In the genomic region with DNA sequence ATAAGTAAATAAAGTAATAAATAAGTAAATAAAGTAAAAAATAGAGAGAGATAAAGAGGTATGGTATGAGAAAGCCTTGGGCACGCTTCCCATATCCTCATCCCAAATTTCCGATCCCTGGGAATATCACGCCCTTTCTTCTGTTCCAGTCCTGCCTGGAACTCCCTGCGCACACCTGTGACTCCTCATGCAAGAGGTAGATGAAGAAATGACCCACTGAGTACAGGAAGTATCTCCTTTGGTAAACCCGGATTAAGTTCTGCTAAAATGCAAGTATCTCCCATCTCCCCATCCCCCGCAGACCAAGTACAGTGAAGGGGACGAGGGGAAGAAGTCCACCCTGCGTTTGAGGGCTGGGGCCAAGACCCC, we compare ENCODE assay signal across 8 cellular contexts. TPM values are rescaled to one million over a fixed set of nuclear protein-coding genes. Genes with fewer than 3 reads are reported as not detected.
DNase-seq lines count a peak whose midpoint lies in the region; ATAC-seq and TF ChIP-seq lines count a peak whose summit lies in the region.

No MANE protein-coding gene starts in this region.

- no peak overlapping the region for H3K27ac Mint-ChIP-seq in endodermal cell

- peaks cover 9% of the 10 kb centered on the region for H3K79me2 ChIP-seq in trophoblast cell (ENCODE audit: control insufficient read depth, insufficient read depth, low read length, poor library complexity)

- no peak overlapping the region for H2BK12ac ChIP-seq in trophoblast cell (ENCODE audit: low read length)

- no peak overlapping the region for H2AK5ac ChIP-seq in trophoblast cell (ENCODE audit: low read length)

- peak overlapping the region; percentile 82 for H3K4me2 ChIP-seq in trophoblast cell (ENCODE audit: low read length)

- peaks cover 2% of the 10 kb centered on the region for H3K27me3 Mint-ChIP-seq in endodermal cell (ENCODE audit: insufficient read depth)

- no peak overlapping the region for H3K14ac ChIP-seq in trophoblast cell (ENCODE audit: low read length)

- peak overlapping the region; percentile 8 for H4K8ac ChIP-seq in trophoblast cell (ENCODE audit: low read depth, low read length)

- peaks cover 5% of the 10 kb centered on the region for H3K9me3 Mint-ChIP-seq in endodermal cell

- H3K9ac ChIP-seq in endodermal cell (ENCODE audit: extremely low read depth, low read length, poor library complexity, severe bottlenecking) (no peak overlapping the region), trophoblast cell (ENCODE audit: low read length) (no peak overlapping the region)

- peak overlapping the region; percentile 73 for H3K4me3 ChIP-seq in GM12864 (ENCODE audit: low read depth, low read length)
- peak overlapping the region; percentile 70 for H3K4me3 ChIP-seq in MG63
- H3K4me3 ChIP-seq in endodermal cell (ENCODE audit: low read length), result peak overlapping the region; percentile 84
- H3K4me3 ChIP-seq in trophoblast cell (ENCODE audit: low read depth, low read length), result no peak overlapping the region

- H3K79me1 ChIP-seq in trophoblast cell (ENCODE audit: low read length), result peaks cover 6% of the 10 kb centered on the region

- H3K9me3 ChIP-seq in MG63 (peaks cover 44% of the 10 kb centered on the region), endodermal cell (ENCODE audit: control insufficient read depth, low read length) (no peaks in the 10 kb centered on the region), trophoblast cell (ENCODE audit: insufficient read depth, low read depth, low read length) (no peaks in the 10 kb centered on the region)

- no peak overlapping the region for H2BK120ac ChIP-seq in trophoblast cell (ENCODE audit: insufficient read depth, low read length, poor library complexity)

- H2BK5ac ChIP-seq in trophoblast cell (ENCODE audit: low read depth, low read length, poor library complexity), result no peak overlapping the region

- intact Hi-C loops in posterior vena cava (cut with DNase I), result no loop called here

- H4K12ac ChIP-seq in trophoblast cell (ENCODE audit: low read depth, low read length), result no peak overlapping the region

- peaks cover 27% of the 10 kb centered on the region for H3K36me3 ChIP-seq in MG63
- no peaks in the 10 kb centered on the region for H3K36me3 ChIP-seq in endodermal cell (ENCODE audit: control insufficient read depth, insufficient read depth, low read length)
- H3K36me3 ChIP-seq in trophoblast cell (ENCODE audit: control insufficient read depth in 1 of 2, insufficient read depth in 2 of 2, low read length in 2 of 2), result peaks cover 0 to 2% of the 10 kb centered on the region in 2 experiments

- H3K27me3 ChIP-seq in MG63, result no peaks in the 10 kb centered on the region
- no peaks in the 10 kb centered on the region for H3K27me3 ChIP-seq in endodermal cell (ENCODE audit: control insufficient read depth, insufficient read depth, low read length, poor library complexity, severe bottlenecking)
- H3K27me3 ChIP-seq in trophoblast cell (ENCODE audit: insufficient read depth, low read length), result no peaks in the 10 kb centered on the region

- DNase-seq in GM12864 (ENCODE audit: low read depth) (no peak), MG63 (no peak), endodermal cell (no peak), trophoblast cell (no peak), HPDE6-E6E7 (ENCODE audit: extremely low spot score) (no peak), posterior vena cava (ENCODE audit: low spot score) (no peak)

- TF ChIP-seq CTCF in GM12864 (IDR thresholded peaks at IDR 0.05; ENCODE audit: low read depth, low read length, missing control alignments) (no peak), endodermal cell (conservative IDR thresholded peaks at IDR 0.05) (no peak)

- H3K4me1 ChIP-seq in endodermal cell (ENCODE audit: control insufficient read depth, insufficient read depth, low read length) (no peaks in the 10 kb centered on the region), trophoblast cell (ENCODE audit: control insufficient read depth in 1 of 2, insufficient read depth in 2 of 2, low read length in 2 of 2) (peaks cover 5 to 8% of the 10 kb centered on the region in 2 experiments)

- no peak overlapping the region for H3K18ac ChIP-seq in trophoblast cell (ENCODE audit: low read length)

- H2AFZ ChIP-seq in trophoblast cell (ENCODE audit: insufficient read depth, low read length, poor library complexity), result peak overlapping the region; percentile 47

- H3K27ac ChIP-seq in endodermal cell (ENCODE audit: low read depth, low read length), result no peak overlapping the region
- H3K27ac ChIP-seq in trophoblast cell (ENCODE audit: low read depth, low read length), result no peak overlapping the region

- H3K4ac ChIP-seq in trophoblast cell (ENCODE audit: low read depth, low read length), result no peak overlapping the region

- H3K4me1 Mint-ChIP-seq in endodermal cell, result peaks cover 4% of the 10 kb centered on the region

- H4K91ac ChIP-seq in trophoblast cell (ENCODE audit: low read depth, low read length), result no peak overlapping the region

- WGBS in endodermal cell (ENCODE audit: insufficient coverage in 1 of 2, insufficient read length in 1 of 2), 2 experiments, result 0 to 40% methylated on average over 1 to 8 of the region's 8 CpGs
- no CpG with 5 or more reads among the region's 8 CpGs for WGBS in trophoblast cell (ENCODE audit: extremely low coverage, insufficient coverage, insufficient read length)

- H3K23ac ChIP-seq in trophoblast cell (ENCODE audit: low read length), result no peak overlapping the region

- peak overlapping the region; percentile 68 for H3K4me3 Mint-ChIP-seq in endodermal cell

- ATAC-seq in GM21447 (IDR thresholded peaks at IDR 0.05; ENCODE audit: unreplicated experiment), result no peak
- ATAC-seq in HG03354 (IDR thresholded peaks at IDR 0.05; ENCODE audit: poor library complexity, severe bottlenecking, unreplicated experiment), result no peak

- peaks cover 12% of the 10 kb centered on the region for H3K36me3 Mint-ChIP-seq in endodermal cell (ENCODE audit: low read depth)

RNA-seq across cellular contexts. Expression of a gene that starts 0.4 kb away (rescaled TPM):
- total RNA-seq in MG63 (2014; rRNA removed; shearing (Covaris generic); ENCODE audit: low replicate concordance), result 5.1 and 15.1 TPM in 2 replicates
- 10 to 100 TPM in 1 of 2 donors, 1 to 10 TPM in 1; 9.2 to 16.2 TPM for total RNA-seq in endodermal cell
- polyA plus RNA-seq in endodermal cell (2013, experiment 1 of 2), result 7.4 TPM
- 8.5 TPM for polyA plus RNA-seq in endodermal cell (2013, experiment 2 of 2)
- polyA plus RNA-seq in trophoblast cell (2013), result 3.6 and 4.0 TPM in 2 replicates
- total RNA-seq in posterior vena cava, result 1 to 10 TPM; 9.2 to 9.4 TPM

RNA-seq across cellular contexts. Expression of a gene that starts 6.0 kb away (rescaled TPM):
- 5.3 and 12.4 TPM in 2 replicates for total RNA-seq in MG63 (2014; rRNA removed; shearing (Covaris generic); ENCODE audit: low replicate concordance)
- total RNA-seq in endodermal cell, result 10 to 100 TPM; 30.2 to 40.0 TPM
- 8.7 TPM for polyA plus RNA-seq in endodermal cell (2013, experiment 1 of 2)
- polyA plus RNA-seq in endodermal cell (2013, experiment 2 of 2), result 10.4 TPM
- polyA plus RNA-seq in trophoblast cell (2013), result 5.6 and 6.6 TPM in 2 replicates
- total RNA-seq in posterior vena cava, result 1 to 10 TPM; 6.0 to 8.7 TPM

RNA-seq across cellular contexts. Expression of a gene that starts 22.3 kb away (rescaled TPM):
- total RNA-seq in MG63 (2014; rRNA removed; shearing (Covaris generic); ENCODE audit: low replicate concordance), result 7.5 and 36.6 TPM in 2 replicates
- total RNA-seq in endodermal cell, result 10 to 100 TPM; 10.2 to 10.6 TPM
- polyA plus RNA-seq in endodermal cell (2013, experiment 1 of 2), result 8.0 TPM
- 6.6 TPM for polyA plus RNA-seq in endodermal cell (2013, experiment 2 of 2)
- 4.3 and 4.7 TPM in 2 replicates for polyA plus RNA-seq in trophoblast cell (2013)
- 1 to 10 TPM; 1.0 to 3.2 TPM for total RNA-seq in posterior vena cava
